ENCODE assay signal across 9 cellular contexts in the genomic region with DNA sequence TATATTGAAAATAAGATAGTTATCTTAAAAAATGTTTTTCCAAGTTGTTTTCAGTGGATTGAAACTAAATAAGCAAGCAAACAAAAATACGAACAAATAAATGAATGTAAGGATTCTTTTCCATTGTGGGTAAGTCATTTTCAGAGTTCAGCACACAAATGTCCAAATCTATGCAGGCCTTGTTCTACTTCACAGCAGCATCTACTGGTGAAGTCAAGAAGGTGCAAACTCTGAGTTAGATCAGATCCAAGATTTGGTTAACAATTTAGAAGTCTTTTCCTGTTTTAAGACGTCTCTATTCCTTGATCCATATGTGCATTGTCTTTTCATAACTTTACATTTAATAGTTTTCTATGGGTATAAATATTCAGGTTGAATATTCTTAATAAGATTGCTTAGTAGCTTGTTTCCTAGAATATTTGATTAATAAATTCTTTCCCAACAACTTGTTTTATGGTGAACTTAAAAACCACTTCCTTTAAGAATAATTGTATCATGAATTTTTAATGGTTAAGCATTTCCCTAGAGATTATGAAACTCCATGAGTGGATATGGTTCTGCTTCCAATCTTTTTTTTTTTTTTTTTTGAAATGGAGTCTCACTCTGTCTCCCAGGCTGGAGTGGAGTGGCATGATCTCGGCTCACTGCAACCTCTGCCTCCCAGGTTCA. TPM values are rescaled to one million over a fixed set of nuclear protein-coding genes. Genes with fewer than 3 reads are reported as not detected.
DNase-seq lines count a peak whose midpoint lies in the region; ATAC-seq and TF ChIP-seq lines count a peak whose summit lies in the region.
"Had no signal": no experiment of that assay in that cellular context is flagged by ENCODE, and none has a peak within 500 bp of the region (broad histone marks: within the 10 kb centered on the region; RNA-seq: fewer than 3 reads in every experiment).

No MANE protein-coding gene starts in this region.

- H3K27me3 ChIP-seq in A673 (replicated peaks; ENCODE audit: insufficient read depth, low read depth, low read length, poor library complexity): no peaks in the 10 kb centered on the region
- H3K27me3 ChIP-seq in H9 (ENCODE audit: insufficient read depth, low read length): no peaks in the 10 kb centered on the region
- H3K27me3 ChIP-seq in gastroesophageal sphincter: no peaks in the 10 kb centered on the region

- intact Hi-C loops in A673 (cut with micrococcal nuclease; ENCODE audit: unreplicated experiment): loop anchor here (5.0 kb wide), 1 partner anchor 245 kb away; no protein-coding TSS in a partner anchor

- H3K56ac ChIP-seq in H9 (ENCODE audit: insufficient read length, low read depth, low read length): no peak overlapping the region

- no peak overlapping the region for H4K91ac ChIP-seq in H9 (ENCODE audit: insufficient read length, low read depth, low read length)

- BruUV-seq in A673 (replicated peaks; lab: Mats Ljungman, UMichigan): no TSS peak

- no peak overlapping the region for H2BK15ac ChIP-seq in H9 (ENCODE audit: low read depth, low read length)

- H3K27ac ChIP-seq in A673 (ENCODE audit: low read depth, low read length, poor library complexity, severe bottlenecking): no peak overlapping the region
- no peak overlapping the region for H3K27ac ChIP-seq in H9 (ENCODE audit: insufficient read length, low read depth, low read length)
- no peak overlapping the region for H3K27ac ChIP-seq in gastroesophageal sphincter
- H3K27ac ChIP-seq: coronary artery had no signal

- H3K9me3 ChIP-seq in A673 (ENCODE audit: low read depth, low read length, poor library complexity, severe bottlenecking): no peaks in the 10 kb centered on the region
- H3K9me3 ChIP-seq in H9 (ENCODE audit: control insufficient read depth, low read depth, low read length): no peaks in the 10 kb centered on the region
- no peaks in the 10 kb centered on the region for H3K9me3 ChIP-seq in gastroesophageal sphincter

- H2AFZ ChIP-seq in H9 (ENCODE audit: low read length): no peak overlapping the region

- no peaks in the 10 kb centered on the region for H3K79me2 ChIP-seq in H9 (ENCODE audit: insufficient read depth, low read length)

- no peaks in the 10 kb centered on the region for H3K27me3 Mint-ChIP-seq in H9 (ENCODE audit: low read depth)

- TF ChIP-seq EP300 in gastroesophageal sphincter (IDR thresholded peaks at IDR 0.05): no peak

- no peak overlapping the region for H2AK5ac ChIP-seq in H9 (ENCODE audit: insufficient read length, low read length)

- no peak overlapping the region for H3T11ph ChIP-seq in H9 (ENCODE audit: low read length)

- DNase-seq in A673 (ENCODE audit: low spot score) (peak; percentile 66), H9 (no peak), NCI-H2081 treated with DMSO at 0.1 percent for 48 hours (lab: John Stamatoyannopoulos, UW) (no peak), NCI-H2196 (lab: John Stamatoyannopoulos, UW; ENCODE audit: unreplicated experiment) (no peak), epidermal melanocyte (ENCODE audit: insufficient read length, low spot score) (no peak)
- DNase-seq in activated CD4-positive, alpha-beta T cell treated with anti-CD3 and anti-CD28 coated beads, Interleukin-2, amount 50 U/mL, for 4 hours: no peak

- no peaks in the 10 kb centered on the region; a peak in 1 of 7 replicates for H3K36me3 Mint-ChIP-seq in H9 (ENCODE audit: insufficient read depth in 1 of 3, low read depth in 3 of 3)

- no peak overlapping the region for H3K18ac ChIP-seq in H9 (ENCODE audit: insufficient read length, low read depth, low read length)

- H4K8ac ChIP-seq in H9 (replicated peaks; ENCODE audit: insufficient read length, low read depth, low read length): no peak overlapping the region

- H3K14ac ChIP-seq in H9 (ENCODE audit: insufficient read depth, low read length): no peak overlapping the region

- H3K9me3 Mint-ChIP-seq in H9: no peaks in the 10 kb centered on the region; a peak in 2 of 5 replicates

- no peaks in the 10 kb centered on the region for H3K79me1 ChIP-seq in H9 (ENCODE audit: insufficient read depth, low read depth, low read length, poor library complexity, severe bottlenecking)

- H2BK120ac ChIP-seq in H9 (ENCODE audit: low read depth, low read length, poor library complexity, severe bottlenecking): no peak overlapping the region

- no peak overlapping the region for H3K4me2 ChIP-seq in H9 (ENCODE audit: insufficient read depth, insufficient read length, low read length)

- H3K4me1 ChIP-seq in A673 (ENCODE audit: insufficient read depth, low read length, poor library complexity, severe bottlenecking): peaks cover 15% of the 10 kb centered on the region
- H3K4me1 ChIP-seq in H9 (ENCODE audit: insufficient read depth, low read length): no peaks in the 10 kb centered on the region
- H3K4me1 ChIP-seq in gastroesophageal sphincter: no peaks in the 10 kb centered on the region

- WGBS in H9 (ENCODE audit: extremely low coverage, insufficient read length, low lambda C conversion rate): no CpG with 5 or more reads among the region's 3 CpGs
- WGBS in gastroesophageal sphincter (ENCODE audit: low coverage in 1 of 2), 2 donors: 31 to 43% methylated on average over 2 to 3 of the region's 3 CpGs

- no peaks in the 10 kb centered on the region for H3K23me2 ChIP-seq in H9 (ENCODE audit: insufficient read length, low read depth, low read length, poor library complexity, severe bottlenecking)

- H2BK5ac ChIP-seq in H9 (ENCODE audit: insufficient read length, low read length): no peak overlapping the region

- ATAC-seq in SK-N-SH treated with all-trans-retinoic acid at 6 μM for 48 hours (peak; percentile 85), gastroesophageal sphincter (no peak)

- H3K4ac ChIP-seq in H9 (ENCODE audit: low read depth, low read length): no peak overlapping the region

- CTCF ChIA-PET in A673 (lab: Charles Lee): no interaction called here

- H3K27ac Mint-ChIP-seq in H9: no peak overlapping the region

- H2BK12ac ChIP-seq in H9 (ENCODE audit: insufficient read length, low read depth, low read length): no peak overlapping the region

- H3K4me3 ChIP-seq in A673 (ENCODE audit: low read depth, low read length, poor library complexity, severe bottlenecking): no peak overlapping the region
- no peak overlapping the region for H3K4me3 ChIP-seq in gastroesophageal sphincter
- H3K4me3 ChIP-seq: coronary artery had no signal

- POLR2A ChIA-PET in A673 (lab: Charles Lee; ENCODE audit: low non-redundant PET): no interaction called here

- no peak overlapping the region for H3K9ac ChIP-seq in H9 (ENCODE audit: extremely low read depth, insufficient read length, low read length)

- H3K4me1 Mint-ChIP-seq in H9: no peaks in the 10 kb centered on the region

- H2BK20ac ChIP-seq in H9 (ENCODE audit: low read depth, low read length, poor library complexity, severe bottlenecking): no peak overlapping the region

- TF ChIP-seq POLR2A in gastroesophageal sphincter (IDR thresholded peaks at IDR 0.05): no peak

- H3K4me3 Mint-ChIP-seq in H9: no peak overlapping the region

- H4K20me1 ChIP-seq in H9 (ENCODE audit: control insufficient read depth, insufficient read depth, insufficient read length): no peaks in the 10 kb centered on the region

- H3K36me3 ChIP-seq in A673 (ENCODE audit: insufficient read depth, low read length, poor library complexity, severe bottlenecking): no peaks in the 10 kb centered on the region
- no peaks in the 10 kb centered on the region for H3K36me3 ChIP-seq in gastroesophageal sphincter

- H4K5ac ChIP-seq in H9 (ENCODE audit: insufficient read length, low read depth, low read length): no peak overlapping the region

- TF ChIP-seq CTCF in A673 (conservative IDR thresholded peaks at IDR 0.05; ENCODE audit: low read depth, low read length) (peak; percentile 71), H9 (conservative IDR thresholded peaks at IDR 0.05) (peak; percentile 40; the same call in 2 of the 3 replicates), gastroesophageal sphincter (IDR thresholded peaks at IDR 0.05) (peak in 3 of 4 experiments; percentile 37 to 50 (median 50))

- no peak overlapping the region for H3K23ac ChIP-seq in H9 (ENCODE audit: insufficient read length, low read depth, low read length)

TF ChIP-seq in SK-N-SH treated with all-trans-retinoic acid at 6 μM for 48 hours, 23 proteins besides CTCF, POLR2A, EP300 and RAD21 (continues in another document):
- TF ChIP-seq SNAI2 (CRISPR knock-in tag; IDR thresholded peaks at IDR 0.05) (no peak), POU6F1 (CRISPR knock-in tag; IDR thresholded peaks at IDR 0.05; ENCODE audit: borderline replicate concordance, low read depth) (no peak), ZFP3 (CRISPR knock-in tag; IDR thresholded peaks at IDR 0.05) (no peak), ZFP30 (CRISPR knock-in tag; IDR thresholded peaks at IDR 0.05) (no peak), ZNF70 (CRISPR knock-in tag; IDR thresholded peaks at IDR 0.05) (no peak), ZNF8 (CRISPR knock-in tag; IDR thresholded peaks at IDR 0.05) (no peak)
- TF ChIP-seq, protein P1, sequence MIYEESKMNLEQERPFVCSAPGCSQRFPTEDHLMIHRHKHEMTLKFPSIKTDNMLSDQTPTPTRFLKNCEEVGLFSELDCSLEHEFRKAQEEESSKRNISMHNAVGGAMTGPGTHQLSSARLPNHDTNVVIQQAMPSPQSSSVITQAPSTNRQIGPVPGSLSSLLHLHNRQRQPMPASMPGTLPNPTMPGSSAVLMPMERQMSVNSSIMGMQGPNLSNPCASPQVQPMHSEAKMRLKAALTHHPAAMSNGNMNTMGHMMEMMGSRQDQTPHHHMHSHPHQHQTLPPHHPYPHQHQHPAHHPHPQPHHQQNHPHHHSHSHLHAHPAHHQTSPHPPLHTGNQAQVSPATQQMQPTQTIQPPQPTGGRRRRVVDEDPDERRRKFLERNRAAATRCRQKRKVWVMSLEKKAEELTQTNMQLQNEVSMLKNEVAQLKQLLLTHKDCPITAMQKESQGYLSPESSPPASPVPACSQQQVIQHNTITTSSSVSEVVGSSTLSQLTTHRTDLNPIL (CRISPR knock-in tag; IDR thresholded peaks at IDR 0.05; ENCODE audit: low read depth): no peak

RNA-seq across cellular contexts. Expression of gene PTX3, which starts 10.5 kb away (rescaled TPM):
- total RNA-seq in A673 (2021) (4.3 and 5.4 TPM in 2 replicates), H9 (2021) (0.11 and 0.22 TPM in 2 replicates), gastroesophageal sphincter (100 to 1,000 TPM in 1 of 4 donors, 1 to 10 TPM in 3; 2.0 to 140 (median 5.7) TPM)

RNA-seq across cellular contexts. Expression of gene VEPH1, which starts 56.1 kb away (rescaled TPM):
- 0.32 TPM in 1 of 2 replicates, not detected in the other for total RNA-seq in A673 (2021)
- total RNA-seq in H9 (2021): 7.7 and 7.9 TPM in 2 replicates
- total RNA-seq in gastroesophageal sphincter: 1 to 10 TPM in 3 of 4 donors, under 1 TPM in 1; 0.62 to 2.3 (median 1.7) TPM
